In genomic region chr2:186485871-186486650, GRCh38 we compare ENCODE assay signal across 8 cellular contexts. TPM values are rescaled to one million over a fixed set of nuclear protein-coding genes. Genes with fewer than 3 reads are reported as not detected.
DNase-seq lines count a peak whose midpoint lies in the region; TF ChIP-seq lines count a peak whose summit lies in the region.

ZC3H15 (plus strand) TSS chr2:186486260; CDS start chr2:186486383, 123 bp downstream.

- no peaks in the 10 kb centered on the region for H3K27me3 Mint-ChIP-seq in neural crest cell (ENCODE audit: low read depth)

- 0 out of 2 replicates have a peak, but pooled peaks cover 3% of the 10 kb centered on the region for H3F3A ChIP-seq in MM.1S (ENCODE audit: insufficient read depth, low read length)

- peak within 1 kb of the TSS; percentile 99 for H3K27ac Mint-ChIP-seq in neural crest cell (ENCODE audit: unreplicated experiment)

- in situ Hi-C loops in G401 (cut with HindIII; ENCODE audit: low sequenced_read_pairs) (no loop called here), HAP-1 (cut with MboI; ENCODE audit: low sequenced_read_pairs) (no loop called here)

- H3K4me2 ChIP-seq in MM.1S (ENCODE audit: low read depth, low read length) = peak within 1 kb of the TSS; percentile 62

- H3K9me3 ChIP-seq in HAP-1 (no peaks in the 10 kb centered on the region), MM.1S (replicated peaks; ENCODE audit: insufficient read depth, low read length) (no peaks in the 10 kb centered on the region), SJCRH30 (replicated peaks) (no peaks in the 10 kb centered on the region), stomach smooth muscle (ENCODE audit: control insufficient read depth in 2 of 2, low read length in 2 of 2) (no peaks in the 10 kb centered on the region)

- peaks cover 46% of the 10 kb centered on the region for H3K4me1 Mint-ChIP-seq in neural crest cell

- H3K36me3 Mint-ChIP-seq in neural crest cell (ENCODE audit: low read depth) = peaks cover 2% of the 10 kb centered on the region

- H3K4me3 Mint-ChIP-seq in neural crest cell = peak within 1 kb of the TSS; percentile 100

- H3K9ac ChIP-seq in MM.1S (ENCODE audit: low read length) = peak within 1 kb of the TSS; percentile 85
- H3K9ac ChIP-seq in stomach smooth muscle (ENCODE audit: low read length in 2 of 2) = peak within 1 kb of the TSS; percentile 95 to 96

- H3K4me3 ChIP-seq in HAP-1 (peak within 1 kb of the TSS; percentile 70), MM.1S (ENCODE audit: low read length) (peak within 1 kb of the TSS; percentile 92), SJCRH30 (peak within 1 kb of the TSS; percentile 80), fibroblast of villous mesenchyme (ENCODE audit: low read depth, low read length) (peak within 1 kb of the TSS; percentile 80), stomach smooth muscle (ENCODE audit: low read length in 2 of 2) (peak within 1 kb of the TSS; percentile 89 to 99)

- H3K36me3 ChIP-seq in HAP-1 (replicated peaks) (no peaks in the 10 kb centered on the region), MM.1S (replicated peaks; ENCODE audit: insufficient read depth, low read length) (no peaks in the 10 kb centered on the region), SJCRH30 (peaks cover 18% of the 10 kb centered on the region), stomach smooth muscle (ENCODE audit: control insufficient read depth in 2 of 2, insufficient read depth in 2 of 2, low read length in 2 of 2) (no peaks in the 10 kb centered on the region)

- TF ChIP-seq CTCF in MM.1S (IDR thresholded peaks at IDR 0.05; ENCODE audit: low read length) = no peak
- TF ChIP-seq CTCF in fibroblast of villous mesenchyme (IDR thresholded peaks at IDR 0.05; ENCODE audit: insufficient read depth, low read depth, low read length) = no peak
- TF ChIP-seq CTCF in neural crest cell (conservative IDR thresholded peaks at IDR 0.05) = no peak

- H4K20me1 ChIP-seq in MM.1S (ENCODE audit: insufficient read depth, low read length) = peaks cover 29% of the 10 kb centered on the region

- H3K27ac ChIP-seq in MM.1S (ENCODE audit: low read length) = peak within 1 kb of the TSS; percentile 79
- H3K27ac ChIP-seq in SJCRH30 = peak within 1 kb of the TSS; percentile 86
- peak within 1 kb of the TSS; percentile 87 for H3K27ac ChIP-seq in stomach smooth muscle (ENCODE audit: low read length)

- peaks cover 31% of the 10 kb centered on the region for H3K4me1 ChIP-seq in HAP-1
- peaks cover 18% of the 10 kb centered on the region; the same call in 1 of the 2 replicates for H3K4me1 ChIP-seq in MM.1S (ENCODE audit: low read length)
- H3K4me1 ChIP-seq in SJCRH30 = peaks cover 14% of the 10 kb centered on the region
- peaks cover 3% of the 10 kb centered on the region for H3K4me1 ChIP-seq in stomach smooth muscle (ENCODE audit: control insufficient read depth, insufficient read depth, low read length)

- H3K27me3 ChIP-seq in HAP-1 (ENCODE audit: low read depth) (no peaks in the 10 kb centered on the region), MM.1S (replicated peaks; ENCODE audit: insufficient read depth, low read length) (no peaks in the 10 kb centered on the region), SJCRH30 (no peaks in the 10 kb centered on the region), stomach smooth muscle (ENCODE audit: control insufficient read depth in 1 of 2, insufficient read depth in 2 of 2, low read length in 2 of 2) (no peaks in the 10 kb centered on the region)

- H3K9me2 ChIP-seq in MM.1S (replicated peaks; ENCODE audit: insufficient read depth, low read length) = no peaks in the 10 kb centered on the region

- DNase-seq in G401 (ENCODE audit: low spot score) (peak; percentile 96), HAP-1 (ENCODE audit: low spot score in 2 of 2) (peak; percentile 88 to 96), MM.1S (peak; percentile 98), SJCRH30 (peak; percentile 100), fibroblast of villous mesenchyme (ENCODE audit: low read depth) (peak; percentile 97), neural crest cell (ENCODE audit: low read depth, low spot score) (peak; percentile 91)
- DNase-seq in activated gamma-delta T cell treated with anti-CD3 and anti-CD28 coated beads, Interleukin-2, amount 50 U/mL, for 16 hours (ENCODE audit: low read depth) = peak; percentile 93

- peak within 1 kb of the TSS; percentile 84 for H2AFZ ChIP-seq in MM.1S (ENCODE audit: low read length)

- H3K79me2 ChIP-seq in MM.1S (ENCODE audit: low read length) = peaks cover 50% of the 10 kb centered on the region

- H3K9me3 Mint-ChIP-seq in neural crest cell = no peaks in the 10 kb centered on the region

RNA-seq across cellular contexts. Expression of gene ZC3H15, which starts in this region (rescaled TPM):
- 114 and 136 TPM in 2 replicates for total RNA-seq in G401 (2014; rRNA removed; shearing (Covaris generic))
- 303 and 335 TPM in 2 replicates for total RNA-seq in SJCRH30 (2014; rRNA removed; shearing (Covaris generic))
- total RNA-seq in fibroblast of villous mesenchyme (59.9 and 84.2 TPM in 2 replicates), neural crest cell (73.1 and 76.7 TPM in 2 replicates)

Comparison
In these comparisons a context has a peak if more than half of its experiments do, and no peak if none do; other contexts are left out.
1. Peak in every context shown above with its lines: DNase-seq, H3K4me3 ChIP-seq and H3K27ac ChIP-seq.